ENCODE assay signal across 8 cellular contexts in genomic region chr4:117134386-117134785, GRCh38. TPM values are rescaled to one million over a fixed set of nuclear protein-coding genes. Genes with fewer than 3 reads are reported as not detected.
DNase-seq lines count a peak whose midpoint lies in the region; TF ChIP-seq lines count a peak whose summit lies in the region.

No MANE protein-coding gene starts in this region.

- in situ Hi-C loops in astrocyte of the cerebellum (cut with HindIII; ENCODE audit: low sequenced_read_pairs): no loop called here

- peak; percentile 68 for TF ChIP-seq CTCF in astrocyte of the cerebellum (IDR thresholded peaks at IDR 0.05; ENCODE audit: low read depth, low read length, missing control alignments)

- peak; percentile 26 to 34 for DNase-seq in NOMO-1 (lab: John Stamatoyannopoulos, UW; ENCODE audit: unreplicated experiment in 2 of 2)
- no peak for DNase-seq in NOMO-1 treated with dmso at 0.1 percent for 144 hours (lab: John Stamatoyannopoulos, UW; ENCODE audit: unreplicated experiment)
- peak; percentile 47 for DNase-seq in NCI-H1694 (lab: John Stamatoyannopoulos, UW)
- peak; percentile 92 for DNase-seq in astrocyte of the cerebellum (ENCODE audit: low read depth)
- DNase-seq in kidney glomerular epithelial cell (lab: John Stamatoyannopoulos, UW): peak; percentile 97
- no peak for DNase-seq in NCI-H2107 treated with DMSO at 0.1 percent for 48 hours (lab: John Stamatoyannopoulos, UW; ENCODE audit: unreplicated experiment)
- DNase-seq in mesenteric fat pad (ENCODE audit: low spot score): no peak
- DNase-seq in NCI-H1930 (lab: John Stamatoyannopoulos, UW): no peak

- no peak overlapping the region for H3K4me3 ChIP-seq in astrocyte of the cerebellum (ENCODE audit: low read depth, low read length)

RNA-seq across cellular contexts. Expression of gene TRAM1L1, which starts 49.0 kb away (rescaled TPM):
- 0.64 TPM for total RNA-seq in mesenteric fat pad

Comparison
In these comparisons a context has a peak if more than half of its experiments do, and no peak if none do; other contexts are left out.
1. DNase-seq: peak in NOMO-1 (2 of 2), NCI-H1694 (single experiment), astrocyte of the cerebellum (single experiment) and kidney glomerular epithelial cell (single experiment); none in NOMO-1 treated with dmso at 0.1 percent for 144 hours (single experiment), NCI-H2107 treated with DMSO at 0.1 percent for 48 hours (single experiment), mesenteric fat pad (single experiment) and NCI-H1930 (0 of 2).